Comparison of ENCODE assay signal across 1 cellular context in genomic region chr3:42880601-42881451, GRCh38.
TF ChIP-seq lines count a peak whose summit lies in the region.

No MANE protein-coding gene starts in this region.

TF ChIP-seq in GM12878, 131 proteins besides CTCF, POLR2A, EP300 and RAD21 (continued from another document and continues in another):
- no peak for TF ChIP-seq E4F1 (IDR thresholded peaks at IDR 0.05; ENCODE audit: borderline replicate concordance, partially characterized antibody)
- TF ChIP-seq ATF7 (IDR thresholded peaks at IDR 0.05; ENCODE audit: low read depth): no peak
- TF ChIP-seq, protein P1, sequence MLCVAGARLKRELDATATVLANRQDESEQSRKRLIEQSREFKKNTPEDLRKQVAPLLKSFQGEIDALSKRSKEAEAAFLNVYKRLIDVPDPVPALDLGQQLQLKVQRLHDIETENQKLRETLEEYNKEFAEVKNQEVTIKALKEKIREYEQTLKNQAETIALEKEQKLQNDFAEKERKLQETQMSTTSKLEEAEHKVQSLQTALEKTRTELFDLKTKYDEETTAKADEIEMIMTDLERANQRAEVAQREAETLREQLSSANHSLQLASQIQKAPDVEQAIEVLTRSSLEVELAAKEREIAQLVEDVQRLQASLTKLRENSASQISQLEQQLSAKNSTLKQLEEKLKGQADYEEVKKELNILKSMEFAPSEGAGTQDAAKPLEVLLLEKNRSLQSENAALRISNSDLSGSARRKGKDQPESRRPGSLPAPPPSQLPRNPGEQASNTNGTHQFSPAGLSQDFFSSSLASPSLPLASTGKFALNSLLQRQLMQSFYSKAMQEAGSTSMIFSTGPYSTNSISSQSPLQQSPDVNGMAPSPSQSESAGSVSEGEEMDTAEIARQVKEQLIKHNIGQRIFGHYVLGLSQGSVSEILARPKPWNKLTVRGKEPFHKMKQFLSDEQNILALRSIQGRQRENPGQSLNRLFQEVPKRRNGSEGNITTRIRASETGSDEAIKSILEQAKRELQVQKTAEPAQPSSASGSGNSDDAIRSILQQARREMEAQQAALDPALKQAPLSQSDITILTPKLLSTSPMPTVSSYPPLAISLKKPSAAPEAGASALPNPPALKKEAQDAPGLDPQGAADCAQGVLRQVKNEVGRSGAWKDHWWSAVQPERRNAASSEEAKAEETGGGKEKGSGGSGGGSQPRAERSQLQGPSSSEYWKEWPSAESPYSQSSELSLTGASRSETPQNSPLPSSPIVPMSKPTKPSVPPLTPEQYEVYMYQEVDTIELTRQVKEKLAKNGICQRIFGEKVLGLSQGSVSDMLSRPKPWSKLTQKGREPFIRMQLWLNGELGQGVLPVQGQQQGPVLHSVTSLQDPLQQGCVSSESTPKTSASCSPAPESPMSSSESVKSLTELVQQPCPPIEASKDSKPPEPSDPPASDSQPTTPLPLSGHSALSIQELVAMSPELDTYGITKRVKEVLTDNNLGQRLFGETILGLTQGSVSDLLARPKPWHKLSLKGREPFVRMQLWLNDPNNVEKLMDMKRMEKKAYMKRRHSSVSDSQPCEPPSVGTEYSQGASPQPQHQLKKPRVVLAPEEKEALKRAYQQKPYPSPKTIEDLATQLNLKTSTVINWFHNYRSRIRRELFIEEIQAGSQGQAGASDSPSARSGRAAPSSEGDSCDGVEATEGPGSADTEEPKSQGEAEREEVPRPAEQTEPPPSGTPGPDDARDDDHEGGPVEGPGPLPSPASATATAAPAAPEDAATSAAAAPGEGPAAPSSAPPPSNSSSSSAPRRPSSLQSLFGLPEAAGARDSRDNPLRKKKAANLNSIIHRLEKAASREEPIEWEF (IDR thresholded peaks at IDR 0.05; ENCODE audit: insufficient replicate concordance, low read depth, low read length): no peak
- TF ChIP-seq USF1 (IDR thresholded peaks at IDR 0.05; ENCODE audit: borderline replicate concordance, extremely low read length, insufficient read depth, low read depth, low read length): no peak
- peak; percentile 46; the same call in 1 of the 2 replicates for TF ChIP-seq ZBTB40 (IDR thresholded peaks at IDR 0.05; ENCODE audit: borderline replicate concordance)
- peak in 1 of 2 experiments; percentile 59; a peak in 1 of 4 replicates for TF ChIP-seq SRF (IDR thresholded peaks at IDR 0.05; ENCODE audit: low read depth in 2 of 2, low read length in 2 of 2)
- 0 out of 2 replicates have a peak, but pooled peaks have one; percentile 38 for TF ChIP-seq ZNF207 (IDR thresholded peaks at IDR 0.05; ENCODE audit: borderline replicate concordance)
- peak; percentile 45; the same call in 1 of the 3 replicates for TF ChIP-seq POU2F2 (IDR thresholded peaks at IDR 0.05; ENCODE audit: borderline replicate concordance, low read depth, low read length)
- TF ChIP-seq SMAD5 (IDR thresholded peaks at IDR 0.05; ENCODE audit: low read depth): no peak
- TF ChIP-seq RFX5 (IDR thresholded peaks at IDR 0.05; ENCODE audit: low read depth, low read length): 0 out of 2 replicates have a peak, but pooled peaks have one; percentile 43
- peak; percentile 66 for TF ChIP-seq IKZF1 (conservative IDR thresholded peaks at IDR 0.05)
- TF ChIP-seq RELA (IDR thresholded peaks at IDR 0.05; ENCODE audit: borderline replicate concordance, partially characterized antibody): peak; percentile 78
- TF ChIP-seq YY1 (IDR thresholded peaks at IDR 0.05; ENCODE audit: low read depth, low read length): peak; percentile 49; the same call in 1 of the 2 replicates
- no peak for TF ChIP-seq NRF1 (conservative IDR thresholded peaks at IDR 0.05; ENCODE audit: low read depth, low read length)
- TF ChIP-seq POLR2AphosphoS2 (IDR thresholded peaks at IDR 0.05; ENCODE audit: low read depth, low read length): no peak
- peak; percentile 61; the same call in 1 of the 2 replicates for TF ChIP-seq LARP7 (IDR thresholded peaks at IDR 0.05)
- TF ChIP-seq RELB (IDR thresholded peaks at IDR 0.05; ENCODE audit: low read depth): 0 out of 2 replicates have a peak, but pooled peaks have one; percentile 34
- TF ChIP-seq GATAD2B (conservative IDR thresholded peaks at IDR 0.05; ENCODE audit: low read depth): peak; percentile 59; the same call in 1 of the 2 replicates
- TF ChIP-seq NFIC (IDR thresholded peaks at IDR 0.05; ENCODE audit: low read depth, low read length): no peak
- TF ChIP-seq RB1 (IDR thresholded peaks at IDR 0.05; ENCODE audit: borderline replicate concordance): peak; percentile 63; the same call in 1 of the 2 replicates
- TF ChIP-seq, protein P2, sequence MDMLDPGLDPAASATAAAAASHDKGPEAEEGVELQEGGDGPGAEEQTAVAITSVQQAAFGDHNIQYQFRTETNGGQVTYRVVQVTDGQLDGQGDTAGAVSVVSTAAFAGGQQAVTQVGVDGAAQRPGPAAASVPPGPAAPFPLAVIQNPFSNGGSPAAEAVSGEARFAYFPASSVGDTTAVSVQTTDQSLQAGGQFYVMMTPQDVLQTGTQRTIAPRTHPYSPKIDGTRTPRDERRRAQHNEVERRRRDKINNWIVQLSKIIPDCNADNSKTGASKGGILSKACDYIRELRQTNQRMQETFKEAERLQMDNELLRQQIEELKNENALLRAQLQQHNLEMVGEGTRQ (IDR thresholded peaks at IDR 0.05; ENCODE audit: borderline replicate concordance, low read depth, low read length): no peak
- no peak for TF ChIP-seq ATF2 (IDR thresholded peaks at IDR 0.05; ENCODE audit: low read length)
- TF ChIP-seq CREB1 (IDR thresholded peaks at IDR 0.05; ENCODE audit: low read depth): 0 out of 2 replicates have a peak, but pooled peaks have one; percentile 31
- no peak for TF ChIP-seq FOXM1 (IDR thresholded peaks at IDR 0.05; ENCODE audit: low read depth, low read length)
- TF ChIP-seq ZNF24 (IDR thresholded peaks at IDR 0.05): no peak
- TF ChIP-seq CBX5 (IDR thresholded peaks at IDR 0.05; ENCODE audit: low read depth): no peak
- no peak for TF ChIP-seq IRF5 (IDR thresholded peaks at IDR 0.05; ENCODE audit: borderline replicate concordance)
- 0 out of 2 replicates have a peak, but pooled peaks have one; percentile 11 for TF ChIP-seq EED (IDR thresholded peaks at IDR 0.05; ENCODE audit: low read depth)
- TF ChIP-seq JUND (IDR thresholded peaks at IDR 0.05; ENCODE audit: low read depth, low read length): peak; percentile 5; the same call in 1 of the 2 replicates
- no peak for TF ChIP-seq PML (IDR thresholded peaks at IDR 0.05; ENCODE audit: low read length)
- no peak for TF ChIP-seq SREBF1 (IDR thresholded peaks at IDR 0.05; ENCODE audit: low read length)
- TF ChIP-seq BACH1 (IDR thresholded peaks at IDR 0.05; ENCODE audit: borderline replicate concordance): no peak
- TF ChIP-seq PKNOX1 (IDR thresholded peaks at IDR 0.05): peak; percentile 43; the same call in 1 of the 2 replicates
